ENCODE assay signal across 3 cellular contexts in the genomic region with DNA sequence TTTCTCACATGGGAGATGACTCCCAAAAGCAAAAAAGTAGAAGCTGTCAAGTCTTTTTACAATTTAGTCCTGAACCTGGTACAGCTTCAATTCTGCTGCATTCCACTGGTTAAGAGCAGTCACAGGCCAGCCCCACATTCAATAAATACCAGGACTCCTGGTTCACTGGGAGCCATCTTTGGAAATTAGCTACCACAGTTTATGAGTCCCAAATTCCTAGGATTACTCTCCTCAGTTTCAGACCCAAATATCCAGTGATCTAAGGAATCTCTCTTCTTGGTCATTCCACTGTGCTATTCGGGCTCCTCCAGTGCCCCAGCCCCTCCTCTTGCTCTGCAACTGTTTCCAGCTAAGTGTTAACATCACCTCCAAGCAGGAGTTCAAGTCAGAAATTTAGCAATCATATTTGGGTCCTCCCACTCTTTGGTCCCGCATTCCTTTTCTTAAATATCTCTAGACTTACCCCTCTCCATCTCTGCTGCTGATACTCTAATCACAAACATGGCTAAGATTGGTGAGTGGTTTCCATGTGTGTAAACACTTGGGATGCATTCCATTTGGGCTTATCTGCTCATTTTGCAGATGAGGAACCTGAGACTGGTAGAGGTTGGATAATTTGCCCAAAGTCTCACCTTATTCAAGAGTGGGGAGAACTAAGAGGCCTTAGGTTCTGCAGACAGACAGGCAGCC.
TF ChIP-seq lines count a peak whose summit lies in the region.

No MANE protein-coding gene starts in this region.

TF ChIP-seq in IMR-90, 13 proteins besides CTCF, POLR2A, EP300 and RAD21:
- TF ChIP-seq MXI1 (IDR thresholded peaks at IDR 0.05; ENCODE audit: borderline replicate concordance, low read depth, low read length): no peak
- no peak for TF ChIP-seq MAFK (IDR thresholded peaks at IDR 0.05; ENCODE audit: low read depth, low read length)
- TF ChIP-seq RFX5 (IDR thresholded peaks at IDR 0.05; ENCODE audit: low read depth, low read length): no peak
- no peak for TF ChIP-seq CEBPB (IDR thresholded peaks at IDR 0.05; ENCODE audit: low read depth, low read length)
- TF ChIP-seq MAZ (IDR thresholded peaks at IDR 0.05; ENCODE audit: borderline replicate concordance, low read depth, low read length): no peak
- TF ChIP-seq NFE2L2 (IDR thresholded peaks at IDR 0.05; ENCODE audit: low read depth, low read length): no peak
- no peak for TF ChIP-seq RCOR1 (IDR thresholded peaks at IDR 0.05; ENCODE audit: insufficient replicate concordance, low read length)
- TF ChIP-seq, protein P1, sequence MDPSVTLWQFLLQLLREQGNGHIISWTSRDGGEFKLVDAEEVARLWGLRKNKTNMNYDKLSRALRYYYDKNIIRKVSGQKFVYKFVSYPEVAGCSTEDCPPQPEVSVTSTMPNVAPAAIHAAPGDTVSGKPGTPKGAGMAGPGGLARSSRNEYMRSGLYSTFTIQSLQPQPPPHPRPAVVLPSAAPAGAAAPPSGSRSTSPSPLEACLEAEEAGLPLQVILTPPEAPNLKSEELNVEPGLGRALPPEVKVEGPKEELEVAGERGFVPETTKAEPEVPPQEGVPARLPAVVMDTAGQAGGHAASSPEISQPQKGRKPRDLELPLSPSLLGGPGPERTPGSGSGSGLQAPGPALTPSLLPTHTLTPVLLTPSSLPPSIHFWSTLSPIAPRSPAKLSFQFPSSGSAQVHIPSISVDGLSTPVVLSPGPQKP (IDR thresholded peaks at IDR 0.05; ENCODE audit: borderline replicate concordance, low read depth, low read length): no peak
TF ChIP-seq in IMR-90: peak in this region for 0.

TF ChIP-seq in H1, 55 proteins besides CTCF, POLR2A, EP300 and RAD21:
- TF ChIP-seq RFX5 (IDR thresholded peaks at IDR 0.05; ENCODE audit: borderline replicate concordance, low read depth, low read length): no peak

TF ChIP-seq in WTC11, 78 proteins besides CTCF, POLR2A, EP300 and RAD21:
- no peak for TF ChIP-seq FOXK1 (CRISPR knock-in tag; IDR thresholded peaks at IDR 0.05)
- no peak for TF ChIP-seq TEAD1 (CRISPR knock-in tag; IDR thresholded peaks at IDR 0.05)
- TF ChIP-seq, protein P2, sequence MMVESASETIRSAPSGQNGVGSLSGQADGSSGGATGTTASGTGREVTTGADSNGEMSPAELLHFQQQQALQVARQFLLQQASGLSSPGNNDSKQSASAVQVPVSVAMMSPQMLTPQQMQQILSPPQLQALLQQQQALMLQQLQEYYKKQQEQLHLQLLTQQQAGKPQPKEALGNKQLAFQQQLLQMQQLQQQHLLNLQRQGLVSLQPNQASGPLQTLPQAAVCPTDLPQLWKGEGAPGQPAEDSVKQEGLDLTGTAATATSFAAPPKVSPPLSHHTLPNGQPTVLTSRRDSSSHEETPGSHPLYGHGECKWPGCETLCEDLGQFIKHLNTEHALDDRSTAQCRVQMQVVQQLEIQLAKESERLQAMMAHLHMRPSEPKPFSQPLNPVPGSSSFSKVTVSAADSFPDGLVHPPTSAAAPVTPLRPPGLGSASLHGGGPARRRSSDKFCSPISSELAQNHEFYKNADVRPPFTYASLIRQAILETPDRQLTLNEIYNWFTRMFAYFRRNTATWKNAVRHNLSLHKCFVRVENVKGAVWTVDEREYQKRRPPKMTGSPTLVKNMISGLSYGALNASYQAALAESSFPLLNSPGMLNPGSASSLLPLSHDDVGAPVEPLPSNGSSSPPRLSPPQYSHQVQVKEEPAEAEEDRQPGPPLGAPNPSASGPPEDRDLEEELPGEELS (CRISPR knock-in tag; IDR thresholded peaks at IDR 0.05): no peak
- TF ChIP-seq JUN (CRISPR knock-in tag; IDR thresholded peaks at IDR 0.05): no peak
- no peak for TF ChIP-seq ELF4 (CRISPR knock-in tag; IDR thresholded peaks at IDR 0.05; ENCODE audit: low read depth)
- TF ChIP-seq FOXJ3 (CRISPR knock-in tag; IDR thresholded peaks at IDR 0.05; ENCODE audit: borderline replicate concordance): no peak
- TF ChIP-seq, protein P3, sequence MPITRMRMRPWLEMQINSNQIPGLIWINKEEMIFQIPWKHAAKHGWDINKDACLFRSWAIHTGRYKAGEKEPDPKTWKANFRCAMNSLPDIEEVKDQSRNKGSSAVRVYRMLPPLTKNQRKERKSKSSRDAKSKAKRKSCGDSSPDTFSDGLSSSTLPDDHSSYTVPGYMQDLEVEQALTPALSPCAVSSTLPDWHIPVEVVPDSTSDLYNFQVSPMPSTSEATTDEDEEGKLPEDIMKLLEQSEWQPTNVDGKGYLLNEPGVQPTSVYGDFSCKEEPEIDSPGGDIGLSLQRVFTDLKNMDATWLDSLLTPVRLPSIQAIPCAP (CRISPR knock-in tag; IDR thresholded peaks at IDR 0.05): no peak
- TF ChIP-seq ZNF232 (CRISPR knock-in tag; IDR thresholded peaks at IDR 0.05): no peak
- TF ChIP-seq, protein P4, sequence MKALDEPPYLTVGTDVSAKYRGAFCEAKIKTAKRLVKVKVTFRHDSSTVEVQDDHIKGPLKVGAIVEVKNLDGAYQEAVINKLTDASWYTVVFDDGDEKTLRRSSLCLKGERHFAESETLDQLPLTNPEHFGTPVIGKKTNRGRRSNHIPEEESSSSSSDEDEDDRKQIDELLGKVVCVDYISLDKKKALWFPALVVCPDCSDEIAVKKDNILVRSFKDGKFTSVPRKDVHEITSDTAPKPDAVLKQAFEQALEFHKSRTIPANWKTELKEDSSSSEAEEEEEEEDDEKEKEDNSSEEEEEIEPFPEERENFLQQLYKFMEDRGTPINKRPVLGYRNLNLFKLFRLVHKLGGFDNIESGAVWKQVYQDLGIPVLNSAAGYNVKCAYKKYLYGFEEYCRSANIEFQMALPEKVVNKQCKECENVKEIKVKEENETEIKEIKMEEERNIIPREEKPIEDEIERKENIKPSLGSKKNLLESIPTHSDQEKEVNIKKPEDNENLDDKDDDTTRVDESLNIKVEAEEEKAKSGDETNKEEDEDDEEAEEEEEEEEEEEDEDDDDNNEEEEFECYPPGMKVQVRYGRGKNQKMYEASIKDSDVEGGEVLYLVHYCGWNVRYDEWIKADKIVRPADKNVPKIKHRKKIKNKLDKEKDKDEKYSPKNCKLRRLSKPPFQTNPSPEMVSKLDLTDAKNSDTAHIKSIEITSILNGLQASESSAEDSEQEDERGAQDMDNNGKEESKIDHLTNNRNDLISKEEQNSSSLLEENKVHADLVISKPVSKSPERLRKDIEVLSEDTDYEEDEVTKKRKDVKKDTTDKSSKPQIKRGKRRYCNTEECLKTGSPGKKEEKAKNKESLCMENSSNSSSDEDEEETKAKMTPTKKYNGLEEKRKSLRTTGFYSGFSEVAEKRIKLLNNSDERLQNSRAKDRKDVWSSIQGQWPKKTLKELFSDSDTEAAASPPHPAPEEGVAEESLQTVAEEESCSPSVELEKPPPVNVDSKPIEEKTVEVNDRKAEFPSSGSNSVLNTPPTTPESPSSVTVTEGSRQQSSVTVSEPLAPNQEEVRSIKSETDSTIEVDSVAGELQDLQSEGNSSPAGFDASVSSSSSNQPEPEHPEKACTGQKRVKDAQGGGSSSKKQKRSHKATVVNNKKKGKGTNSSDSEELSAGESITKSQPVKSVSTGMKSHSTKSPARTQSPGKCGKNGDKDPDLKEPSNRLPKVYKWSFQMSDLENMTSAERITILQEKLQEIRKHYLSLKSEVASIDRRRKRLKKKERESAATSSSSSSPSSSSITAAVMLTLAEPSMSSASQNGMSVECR (CRISPR knock-in tag; IDR thresholded peaks at IDR 0.05; ENCODE audit: borderline replicate concordance): no peak
- TF ChIP-seq ZNF138 (CRISPR knock-in tag; conservative IDR thresholded peaks at IDR 0.05): no peak
- no peak for TF ChIP-seq NR2C2 (CRISPR knock-in tag; IDR thresholded peaks at IDR 0.05)
